27 cellular contexts compared by ENCODE assay signal in the genomic region with DNA sequence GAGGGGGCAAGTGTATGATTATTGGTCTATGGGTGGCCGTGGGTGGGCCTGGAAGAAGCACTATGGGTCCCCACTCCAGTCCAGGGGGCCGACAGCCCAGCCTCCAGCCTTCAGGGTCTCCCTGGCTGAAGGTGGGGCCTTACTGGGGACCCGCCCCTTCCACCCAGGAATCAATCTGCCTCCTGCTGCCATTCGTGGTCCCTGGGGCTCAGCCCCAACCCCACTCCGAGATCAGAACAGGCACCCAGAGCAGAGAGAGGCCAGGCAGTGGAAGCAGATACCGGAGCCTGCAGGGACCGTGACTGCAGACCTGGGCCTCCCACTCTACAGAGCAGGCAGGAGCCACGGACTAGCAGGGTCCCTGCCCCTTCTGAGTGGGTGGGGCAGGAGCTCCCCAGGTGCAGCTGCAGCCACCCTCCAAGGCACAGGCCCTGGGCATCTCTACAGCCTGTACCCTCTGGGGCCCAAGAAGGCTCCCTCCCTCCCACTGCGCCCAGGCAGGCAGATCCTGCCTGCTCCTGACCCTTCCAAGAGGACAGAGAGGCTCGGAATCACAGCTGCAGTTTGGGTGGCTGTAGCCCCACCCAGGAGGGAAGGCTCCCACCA. TPM values are rescaled to one million over a fixed set of nuclear protein-coding genes. Genes with fewer than 3 reads are reported as not detected.
DNase-seq lines count a peak whose midpoint lies in the region; ATAC-seq, FAIRE-seq and TF ChIP-seq lines count a peak whose summit lies in the region.
"Had no signal": no experiment of that assay in that cellular context is flagged by ENCODE, and none has a peak within 500 bp of the region (broad histone marks: within the 10 kb centered on the region; RNA-seq: fewer than 3 reads in every experiment).

No MANE protein-coding gene starts in this region.

- intact Hi-C loops in Right ventricle myocardium inferior (cut with DNase I): no loop called here
- intact Hi-C loops in left ventricle myocardium superior (cut with micrococcal nuclease): no loop called here
- intact Hi-C loops in kidney (cut with DNase I): no loop called here
- intact Hi-C loops in posterior vena cava (cut with DNase I): no loop called here

- no peaks in the 10 kb centered on the region for H4K20me1 ChIP-seq in BLaER1

- ATAC-seq in Right ventricle myocardium inferior (peak; percentile 26), left ventricle myocardium superior (no peak)

- H3K27ac ChIP-seq in BLaER1: no peak overlapping the region
- H3K27ac ChIP-seq in kidney (ENCODE audit: low read depth in 2 of 2, low read length in 2 of 2): no peak overlapping the region
- no peak overlapping the region for H3K27ac ChIP-seq in WERI-Rb-1

- TF ChIP-seq CTCF in kidney (IDR thresholded peaks at IDR 0.05; ENCODE audit: borderline replicate concordance, extremely low read depth, insufficient read depth) (no peak), WERI-Rb-1 (IDR thresholded peaks at IDR 0.05; ENCODE audit: low read depth, low read length) (no peak)

- no peaks in the 10 kb centered on the region for H3K4me1 ChIP-seq in BLaER1
- H3K4me1 ChIP-seq in kidney (ENCODE audit: control insufficient read depth in 1 of 2, insufficient read depth in 1 of 2, low read depth in 1 of 2, low read length in 2 of 2): no peaks in the 10 kb centered on the region

- H3K9ac ChIP-seq in BLaER1 (no peak overlapping the region), kidney (ENCODE audit: low read length in 2 of 2) (no peak overlapping the region)

- H3K36me3 ChIP-seq in BLaER1 (no peaks in the 10 kb centered on the region), kidney (ENCODE audit: control insufficient read depth in 1 of 2, insufficient read depth in 2 of 2, low read length in 2 of 2) (no peaks in the 10 kb centered on the region), WERI-Rb-1 (no peaks in the 10 kb centered on the region)

- H3K4me3 ChIP-seq in BLaER1 (0 out of 2 replicates have a peak overlapping the region, but pooled peaks have one; percentile 6), kidney (ENCODE audit: low read length in 2 of 2) (no peak overlapping the region), WERI-Rb-1 (ENCODE audit: low read depth, low read length) (no peak overlapping the region)

- FAIRE-seq in kidney (lab: Jason Lieb, UNC): no peak
- FAIRE-seq: GM12892, H1, HTR-8/SVneo had no signal

- H3K27me3 ChIP-seq in BLaER1 (no peaks in the 10 kb centered on the region), WERI-Rb-1 (ENCODE audit: insufficient read depth, low read depth, severe bottlenecking) (no peaks in the 10 kb centered on the region)

- H3K4me2 ChIP-seq in BLaER1: no peak overlapping the region

- H3K9me3 ChIP-seq in BLaER1: peaks cover 65% of the 10 kb centered on the region
- peaks cover 0 to 15% of the 10 kb centered on the region in 2 donors for H3K9me3 ChIP-seq in kidney (ENCODE audit: control insufficient read depth in 1 of 2, low read length in 2 of 2)
- H3K9me3 ChIP-seq in WERI-Rb-1 (ENCODE audit: severe bottlenecking): peaks cover 34% of the 10 kb centered on the region

- DNase-seq in Right ventricle myocardium inferior (ENCODE audit: missing footprints) (no peak), left ventricle myocardium superior (no peak), kidney (peak; percentile 45), posterior vena cava (ENCODE audit: low spot score) (peak; percentile 46), iPS-NIHi11 (ENCODE audit: low spot score) (no peak), WERI-Rb-1 (no peak)
- DNase-seq: CD4-positive, CD25-positive, alpha-beta regulatory T cell; DMS153; DND-41; HCEC 1CT; KBM-7; MV-4-11; NCI-H2029; NCI-H446 treated with DMSO at 0.1 percent for 48 hours; NCI-H526; NCI-H82; NK-92 treated with Interleukin-12 subunit alpha and Interleukin-12 subunit beta, amount 100 ng/mL, for 24 hours; SHP77 had no signal

RNA-seq across cellular contexts. Expression of a gene that starts 13.6 kb away (rescaled TPM):
- total RNA-seq in Right ventricle myocardium inferior: not detected
- not detected for total RNA-seq in left ventricle myocardium superior
- not detected for total RNA-seq in kidney
- not detected for polyA plus RNA-seq in kidney (ENCODE audit: insufficient read depth, low read depth, low replicate concordance)
- total RNA-seq in posterior vena cava: not detected
- total RNA-seq: A172; CD4-positive, CD25-positive, alpha-beta regulatory T cell; H1; LHCN-M2; MCF 10A; PC-3 had no signal
- polyA plus RNA-seq: BJ; CD4-positive, CD25-positive, alpha-beta regulatory T cell; H1 had no signal

Comparison
In these comparisons a context has a peak if more than half of its experiments do, and no peak if none do; other contexts are left out.
1. DNase-seq: peak in kidney (single experiment) and posterior vena cava (single experiment); none in Right ventricle myocardium inferior (single experiment), left ventricle myocardium superior (single experiment), iPS-NIHi11 (single experiment) and WERI-Rb-1 (single experiment).